ENCODE assay signal across 10 cellular contexts in genomic region chr20:31780839-31781238, GRCh38. TPM values are rescaled to one million over a fixed set of nuclear protein-coding genes. Genes with fewer than 3 reads are reported as not detected.
"Had no signal": no experiment of that assay in that cellular context is flagged by ENCODE, and none has a peak within 500 bp of the region (broad histone marks: within the 10 kb centered on the region; RNA-seq: fewer than 3 reads in every experiment).

No MANE protein-coding gene starts in this region.

- H2AFZ ChIP-seq: GM23248, GM23338 had no signal

- DNase-seq: GM23248, GOT3, H7, H9, HCEC 1CT, HFFc6 had no signal

- H3K9ac ChIP-seq: GM23248 had no signal

- H3K4me2 ChIP-seq: GM23338 had no signal

- H3K9me3 ChIP-seq: HAP-1 had no signal

- FAIRE-seq: H1, H54 had no signal

- H3K27ac ChIP-seq: GM23248 had no signal

- H3K4me1 ChIP-seq: HAP-1 had no signal

- H3K4me3 ChIP-seq: GM23248, GM23338, HAP-1 had no signal

RNA-seq across cellular contexts. Expression of gene MYLK2, which starts 38.3 kb away (rescaled TPM):
- total RNA-seq: GM23248 had no signal
